Comparison of ENCODE assay signal across 8 cellular contexts in the genomic region with DNA sequence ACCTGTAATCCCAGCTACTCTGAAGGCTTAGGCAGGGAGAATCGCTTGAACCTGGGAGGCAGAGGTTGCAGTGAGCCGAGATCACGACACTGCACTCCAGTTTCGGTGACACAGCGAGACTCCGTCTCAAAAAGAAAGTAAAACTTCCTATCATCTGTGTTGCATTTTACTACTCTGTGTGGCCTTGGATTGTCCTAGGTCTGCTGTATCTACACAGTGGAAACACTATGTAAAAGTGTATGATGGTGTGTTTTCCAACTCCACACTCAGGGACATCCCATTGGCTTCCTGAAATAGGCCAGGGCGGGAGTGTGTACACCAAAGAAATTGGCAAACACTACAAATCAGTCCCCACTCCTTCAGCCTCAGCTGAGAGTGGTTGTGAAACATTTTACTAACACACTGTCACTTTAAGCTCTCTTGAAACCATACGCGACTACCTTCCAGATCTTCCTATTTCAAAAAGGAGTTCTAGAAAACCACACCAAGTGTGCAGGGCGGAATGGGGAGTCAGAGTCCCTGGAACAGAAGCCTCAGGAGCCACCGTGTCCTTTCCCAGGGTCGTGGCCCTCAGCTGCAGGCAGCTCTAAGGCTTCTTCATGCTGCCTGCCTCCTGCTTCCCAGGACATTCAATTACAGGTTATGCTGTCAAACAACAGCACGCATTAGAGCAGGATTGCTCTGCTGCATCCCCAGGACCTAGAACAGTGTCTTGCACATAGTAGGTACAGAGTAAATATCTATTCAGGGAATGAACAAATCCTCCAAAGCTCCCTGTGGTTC.
A peak's percentile ranks its signal among the peaks of the same experiment; 100 is the strongest.
DNase-seq lines count a peak whose midpoint lies in the region; ATAC-seq, FAIRE-seq and TF ChIP-seq lines count a peak whose summit lies in the region.

No MANE protein-coding gene starts in this region.

- H3K9me3 ChIP-seq in stomach smooth muscle (ENCODE audit: control insufficient read depth in 2 of 2, low read length in 2 of 2), result no peaks in the 10 kb centered on the region

- H3K27me3 ChIP-seq in stomach smooth muscle (ENCODE audit: control insufficient read depth in 1 of 2, insufficient read depth in 2 of 2, low read length in 2 of 2), result no peaks in the 10 kb centered on the region

- FAIRE-seq in GM19239 (lab: Jason Lieb, UNC) (peak; percentile 54), HTR-8/SVneo (lab: Jason Lieb, UNC) (peak; percentile 31)

- peaks cover 9% of the 10 kb centered on the region for H3K4me1 ChIP-seq in stomach smooth muscle (ENCODE audit: control insufficient read depth, insufficient read depth, low read length)

- ATAC-seq in GM21717 (IDR thresholded peaks at IDR 0.05; ENCODE audit: unreplicated experiment), result no peak

- H3K36me3 ChIP-seq in stomach smooth muscle (ENCODE audit: control insufficient read depth in 2 of 2, insufficient read depth in 2 of 2, low read length in 2 of 2), result no peaks in the 10 kb centered on the region

- DNase-seq in GM19239 (ENCODE audit: insufficient read length, low spot score), result no peak
- DNase-seq in HTR-8/SVneo (ENCODE audit: insufficient read length, low spot score), result no peak
- peak; percentile 44 to 64 for DNase-seq in foreskin fibroblast
- DNase-seq in AML-193 (lab: John Stamatoyannopoulos, UW), result no peak
- DNase-seq in central memory CD4-positive, alpha-beta T cell, result no peak
- no peak for DNase-seq in stimulated activated CD4-positive, alpha-beta T cell treated with anti-CD3 and anti-CD28 coated beads, Interleukin-15, amount 100 ng/mL, for 24 hours

- H3K4me3 ChIP-seq in foreskin fibroblast (ENCODE audit: low read depth in 1 of 2, low read length in 2 of 2) (peak overlapping the region; percentile 26 to 52), stomach smooth muscle (ENCODE audit: low read length in 2 of 2) (peak overlapping the region; percentile 29 to 59)

- TF ChIP-seq CTCF in foreskin fibroblast (IDR thresholded peaks at IDR 0.05; ENCODE audit: low read depth, low read length), result no peak

- no peak overlapping the region for H3K27ac ChIP-seq in stomach smooth muscle (ENCODE audit: low read length)

- H3K9ac ChIP-seq in stomach smooth muscle (ENCODE audit: low read length in 2 of 2), result peak overlapping the region in 1 of 2 donors; percentile 30

Comparison
In these comparisons a context has a peak if more than half of its experiments do, and no peak if none do; other contexts are left out.
1. DNase-seq: peak in foreskin fibroblast (2 of 2); none in GM19239 (single experiment), HTR-8/SVneo (single experiment), AML-193 (0 of 2), central memory CD4-positive, alpha-beta T cell (single experiment) and stimulated activated CD4-positive, alpha-beta T cell treated with anti-CD3 and anti-CD28 coated beads, Interleukin-15, amount 100 ng/mL, for 24 hours (single experiment).